Comparison of ENCODE assay signal across 18 cellular contexts in the genomic region with DNA sequence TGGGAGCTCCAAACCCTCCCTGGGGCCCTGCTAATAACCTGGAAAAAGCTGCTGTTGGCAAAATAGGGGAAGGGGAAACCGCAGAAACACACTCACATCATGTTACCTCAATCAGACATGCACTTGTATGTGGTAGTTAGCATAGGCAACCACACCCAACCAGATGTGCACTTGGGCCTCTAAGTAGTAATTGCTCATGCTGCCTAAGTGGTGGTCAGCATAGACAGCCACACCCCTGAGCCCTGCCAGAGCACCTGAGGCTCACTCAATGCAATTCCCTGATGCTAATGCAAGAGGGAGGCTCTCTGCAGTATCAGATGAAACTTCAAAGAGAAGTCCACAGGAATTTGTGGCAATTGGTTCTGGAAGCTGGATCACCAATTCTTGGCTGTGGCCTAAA.
"Had no signal": no experiment of that assay in that cellular context is flagged by ENCODE, and none has a peak within 500 bp of the region (broad histone marks: within the 10 kb centered on the region; RNA-seq: fewer than 3 reads in every experiment).

No MANE protein-coding gene starts in this region.

- ATAC-seq: effector memory CD8-positive, alpha-beta T cell; gastrocnemius medialis; heart right ventricle; left cardiac atrium; left lung; left ventricle myocardium superior; lower lobe of right lung; mucosa of descending colon had no signal

- H3K27me3 ChIP-seq: colonic mucosa, esophagus muscularis mucosa, gastrocnemius medialis, heart right ventricle, left lung had no signal

- DNase-seq: colonic mucosa; cortex of kidney; effector CD8-positive, alpha-beta T cell; effector memory CD8-positive, alpha-beta T cell; endodermal cell; foreskin melanocyte; gastrocnemius medialis; glutamatergic neuron; head of caudate nucleus; heart right ventricle; hippocampal formation; left cardiac atrium; left lung; left ventricle myocardium superior; lower lobe of right lung; mesenchymal stem cell; mucosa of descending colon had no signal

- H3K4me1 ChIP-seq: colonic mucosa, esophagus muscularis mucosa, gastrocnemius medialis, heart right ventricle, left lung, lower lobe of right lung had no signal

- H3K27ac ChIP-seq: colonic mucosa, esophagus muscularis mucosa, gastrocnemius medialis, heart right ventricle, left lung, lower lobe of right lung had no signal

- H3K4me3 ChIP-seq: colonic mucosa, esophagus muscularis mucosa, gastrocnemius medialis, heart right ventricle, left lung, lower lobe of right lung, mucosa of descending colon had no signal
